ENCODE assay signal across 19 cellular contexts in the genomic region with DNA sequence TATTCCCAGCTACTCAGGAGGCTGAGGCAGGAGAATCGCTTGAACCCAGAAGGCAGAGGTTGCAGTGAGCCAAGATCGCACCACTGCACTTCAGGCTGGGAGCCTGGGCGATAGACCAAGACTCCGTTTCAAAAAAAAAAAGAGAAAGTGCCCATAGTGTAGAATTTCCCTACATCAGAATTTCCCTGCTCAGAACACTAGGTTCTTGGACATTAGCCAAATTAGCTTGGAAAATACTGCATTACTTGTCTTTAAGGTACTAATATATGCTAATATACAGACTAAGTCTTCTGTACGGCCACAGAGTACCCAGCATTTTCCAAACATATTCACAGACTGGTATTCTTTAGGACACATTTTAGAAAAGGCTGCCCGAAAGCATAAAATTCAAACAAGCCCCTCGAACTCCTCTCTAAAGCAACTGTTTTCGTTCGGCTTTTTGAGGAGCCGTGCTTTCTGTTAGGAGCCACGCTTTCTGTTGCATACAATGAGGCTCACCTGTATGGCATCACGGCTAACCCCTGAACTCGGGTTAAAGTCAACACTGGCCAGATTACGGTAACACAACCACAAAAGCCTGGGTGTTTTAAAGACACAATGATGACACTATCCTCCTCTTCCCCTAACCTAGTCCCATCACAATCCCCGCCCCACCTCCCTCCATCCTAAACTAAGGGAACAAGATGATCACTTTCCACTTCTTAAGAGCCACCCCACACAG. TPM values are rescaled to one million over a fixed set of nuclear protein-coding genes. Genes with fewer than 3 reads are reported as not detected.
DNase-seq lines count a peak whose midpoint lies in the region; ATAC-seq and TF ChIP-seq lines count a peak whose summit lies in the region.
"Had no signal": no experiment of that assay in that cellular context is flagged by ENCODE, and none has a peak within 500 bp of the region (broad histone marks: within the 10 kb centered on the region; RNA-seq: fewer than 3 reads in every experiment).

No MANE protein-coding gene starts in this region.

- H3K36me3 ChIP-seq in cardiac muscle cell, result peaks cover 13% of the 10 kb centered on the region

- H3K4me1 Mint-ChIP-seq in endothelial cell (ENCODE audit: unreplicated experiment) (peaks cover 39% of the 10 kb centered on the region), nephron (peaks cover 58% of the 10 kb centered on the region)

- intact Hi-C loops in left cardiac atrium (cut with DNase I), result no loop called here

- H3K9me3 Mint-ChIP-seq in endothelial cell (ENCODE audit: unreplicated experiment) (no peaks in the 10 kb centered on the region), nephron (no peaks in the 10 kb centered on the region)

- no peak overlapping the region for H3K4me3 ChIP-seq in cardiac muscle cell
- H3K4me3 ChIP-seq: heart right ventricle, PC-9, testis had no signal

- H3K27me3 Mint-ChIP-seq in endothelial cell (ENCODE audit: unreplicated experiment), result peaks cover 13% of the 10 kb centered on the region
- H3K27me3 Mint-ChIP-seq in nephron (ENCODE audit: low read depth), result no peaks in the 10 kb centered on the region

- H3K36me3 Mint-ChIP-seq in endothelial cell (ENCODE audit: low read depth, unreplicated experiment), result peaks cover 51% of the 10 kb centered on the region
- peaks cover 58% of the 10 kb centered on the region for H3K36me3 Mint-ChIP-seq in nephron (ENCODE audit: low read depth)

- DNase-seq in cardiac muscle cell (ENCODE audit: low read depth in 1 of 2, low spot score in 1 of 2) (peak in 1 of 2 donors; percentile 64), left cardiac atrium (no peak), endothelial cell (ENCODE audit: low spot score) (no peak), AG08395 (ENCODE audit: low spot score) (no peak), NOMO-1 (lab: John Stamatoyannopoulos, UW; ENCODE audit: unreplicated experiment in 2 of 2) (no peak), EL (no peak)
- no peak for DNase-seq in activated CD4-positive, alpha-beta T cell treated with anti-CD3 and anti-CD28 coated beads, Interleukin-2, amount 50 U/mL, for 48 hours
- DNase-seq: activated naive CD4-positive, alpha-beta T cell treated with Interleukin-2 at 50 U/mL for 16 hours; heart right ventricle; KG1; NCI-H1436; NCI-H510A; PC-9; testis; WERI-Rb-1 had no signal

- H3K27me3 ChIP-seq in cardiac muscle cell, result no peaks in the 10 kb centered on the region
- H3K27me3 ChIP-seq: heart right ventricle, testis had no signal

- H3K27ac ChIP-seq in cardiac muscle cell, result peak overlapping the region; percentile 32
- H3K27ac ChIP-seq: PC-9, testis, WERI-Rb-1 had no signal

- no peaks in the 10 kb centered on the region for H3K9me3 ChIP-seq in cardiac muscle cell (ENCODE audit: low read depth)
- H3K9me3 ChIP-seq: testis had no signal

- no peak overlapping the region for H3K4me3 Mint-ChIP-seq in endothelial cell (ENCODE audit: unreplicated experiment)
- peak overlapping the region in 1 of 3 experiments; percentile 8 for H3K4me3 Mint-ChIP-seq in nephron

- H3K27ac Mint-ChIP-seq in endothelial cell (ENCODE audit: unreplicated experiment) (peak overlapping the region; percentile 80), nephron (peak overlapping the region; percentile 28 to 62 (median 45))

- TF ChIP-seq CTCF in cardiac muscle cell (IDR thresholded peaks at IDR 0.05; ENCODE audit: low read depth, low read length) (no peak), endothelial cell (IDR thresholded peaks at IDR 0.05; ENCODE audit: unreplicated experiment) (no peak), nephron (IDR thresholded peaks at IDR 0.05; ENCODE audit: unreplicated experiment in 3 of 3) (no peak)

- ATAC-seq in left cardiac atrium, result no peak
- ATAC-seq: heart right ventricle had no signal

- peaks cover 37% of the 10 kb centered on the region for H3K4me1 ChIP-seq in cardiac muscle cell (ENCODE audit: low read depth)

RNA-seq across cellular contexts. Expression of a gene that starts 18.4 kb away (rescaled TPM):
- total RNA-seq in cardiac muscle cell (58.9 and 69.1 TPM in 2 replicates), left cardiac atrium (10 to 100 TPM; 73.6 to 82.6 TPM), endothelial cell (ENCODE audit: unreplicated experiment) (122 TPM)
- 62.1 and 67.1 TPM in 2 replicates for polyA plus RNA-seq in cardiac muscle cell

RNA-seq across cellular contexts. Expression of a gene that starts 29.4 kb away (rescaled TPM):
- total RNA-seq in cardiac muscle cell, result 112 and 180 TPM in 2 replicates
- polyA plus RNA-seq in cardiac muscle cell, result 87.0 and 112 TPM in 2 replicates
- 10 to 100 TPM; 34.7 to 45.5 TPM for total RNA-seq in left cardiac atrium
- 134 TPM for total RNA-seq in endothelial cell (ENCODE audit: unreplicated experiment)

RNA-seq across cellular contexts. Expression of a gene that starts 31.8 kb away (rescaled TPM):
- total RNA-seq in cardiac muscle cell (0.09 and 0.18 TPM in 2 replicates), left cardiac atrium (1 to 10 TPM in 1 of 2 donors, under 1 TPM in 1; 0.84 to 1.7 TPM), endothelial cell (ENCODE audit: unreplicated experiment) (0.23 TPM)
- 0.39 and 0.62 TPM in 2 replicates for polyA plus RNA-seq in cardiac muscle cell
- total RNA-seq: kidney epithelial cell, PC-9, posterior vena cava had no signal
- polyA plus RNA-seq: AG04450 had no signal
